Comparison of ENCODE assay signal across 22 cellular contexts in genomic region chr7:2665359-2665791, GRCh38. TPM values are rescaled to one million over a fixed set of nuclear protein-coding genes. Genes with fewer than 3 reads are reported as not detected.
DNase-seq lines count a peak whose midpoint lies in the region; ATAC-seq, FAIRE-seq and TF ChIP-seq lines count a peak whose summit lies in the region.
"Had no signal": no experiment of that assay in that cellular context is flagged by ENCODE, and none has a peak within 500 bp of the region (broad histone marks: within the 10 kb centered on the region; RNA-seq: fewer than 3 reads in every experiment).

No MANE protein-coding gene starts in this region.

- H3K9me3 ChIP-seq in ES-I3 (ENCODE audit: control insufficient read depth, insufficient read depth, low read length) (no peaks in the 10 kb centered on the region), RWPE2 (ENCODE audit: severe bottlenecking) (no peaks in the 10 kb centered on the region), HepG2 (ENCODE audit: low read length) (no peaks in the 10 kb centered on the region)
- H3K9me3 ChIP-seq: ovary had no signal

- intact Hi-C loops in HepG2 (cut with micrococcal nuclease; ENCODE audit: unreplicated experiment): loop anchor here (5.0 kb wide), 1 partner anchor 98 kb away; no protein-coding TSS in a partner anchor

- no peak for TF ChIP-seq RAD21 in HepG2 (CRISPR knock-in tag; IDR thresholded peaks at IDR 0.05)

- no peak for TF ChIP-seq CTCF in RWPE2 (IDR thresholded peaks at IDR 0.05; ENCODE audit: poor library complexity, severe bottlenecking)
- TF ChIP-seq CTCF in HepG2 (CRISPR knock-in tag; IDR thresholded peaks at IDR 0.05): no peak

- H2AFZ ChIP-seq in HepG2 (ENCODE audit: low read length): no peak overlapping the region

- H3K79me2 ChIP-seq in HepG2 (ENCODE audit: insufficient read depth, low read length): no peaks in the 10 kb centered on the region

- ATAC-seq in RWPE2 (ENCODE audit: low read depth): no peak
- ATAC-seq in HepG2: no peak
- no peak for ATAC-seq in GM21576 (IDR thresholded peaks at IDR 0.05; ENCODE audit: unreplicated experiment)
- ATAC-seq: naive thymus-derived CD8-positive, alpha-beta T cell; sciatic nerve had no signal

- WGBS in HepG2 (ENCODE audit: low lambda C conversion rate): 60% methylated on average over 26 of the region's 33 CpGs

- CTCF ChIA-PET in HepG2 (lab: Yijun Ruan, JAX; ENCODE audit: low intra/inter-chr PET ratio, low total read pairs): no interaction called here

- H3K4me3 ChIP-seq in RWPE2 (ENCODE audit: severe bottlenecking) (peak overlapping the region; percentile 9), HepG2 (replicated peaks in 1 of 3; ENCODE audit: insufficient read depth in 1 of 3, low read depth in 2 of 3, low read length in 3 of 3) (no peak overlapping the region)
- H3K4me3 ChIP-seq: ovary had no signal

- H3K27ac ChIP-seq in RWPE2 (ENCODE audit: poor library complexity, severe bottlenecking): no peak overlapping the region
- no peak overlapping the region for H3K27ac ChIP-seq in HepG2 (ENCODE audit: extremely low read length, insufficient read depth, low read length)
- H3K27ac ChIP-seq: ovary had no signal

- in situ Hi-C loops in HepG2 (cut with HindIII; ENCODE audit: extremely low pct_ligation_motif_present, low pct_unique_long_range_greater_than_20kb): loop anchor here (5.0 kb wide), 2 partner anchors 42 to 98 kb away; no protein-coding TSS in a partner anchor

- no peak for TF ChIP-seq POLR2A in HepG2 (IDR thresholded peaks at IDR 0.05; ENCODE audit: insufficient read depth in 1 of 2, low read depth in 2 of 2, low read length in 2 of 2)

- no peak for TF ChIP-seq EP300 in HepG2 (IDR thresholded peaks at IDR 0.05; ENCODE audit: low read depth in 2 of 2, low read length in 2 of 2)
- TF ChIP-seq EP300 in HepG2 (CRISPR knock-in tag; IDR thresholded peaks at IDR 0.05; ENCODE audit: borderline replicate concordance): no peak

- H3K27me3 ChIP-seq in RWPE2 (ENCODE audit: insufficient read depth, poor library complexity, severe bottlenecking): no peaks in the 10 kb centered on the region
- peaks cover 3 to 21% of the 10 kb centered on the region in 2 experiments; a peak in 4 of 5 replicates for H3K27me3 ChIP-seq in HepG2 (ENCODE audit: control insufficient read depth in 1 of 2, insufficient read depth in 2 of 2, low read length in 2 of 2)
- H3K27me3 ChIP-seq: ovary had no signal

- POLR2A ChIA-PET in HepG2 (lab: Yijun Ruan, JAX): no interaction called here

- H3K9ac ChIP-seq in ES-I3 (ENCODE audit: low read depth, low read length) (peak overlapping the region; percentile 38; the same call in 1 of the 2 replicates), HepG2 (ENCODE audit: insufficient read depth, low read depth, low read length) (no peak overlapping the region)

- no peaks in the 10 kb centered on the region for H4K20me1 ChIP-seq in HepG2 (ENCODE audit: insufficient read depth, low read length)

- FAIRE-seq in HepG2 (lab: Jason Lieb, UNC): no peak
- FAIRE-seq: D721Med, TTC549 had no signal

- H3K36me3 ChIP-seq in ES-I3 (ENCODE audit: insufficient read depth, low read length) (no peaks in the 10 kb centered on the region), RWPE2 (ENCODE audit: low read depth) (no peaks in the 10 kb centered on the region), HepG2 (replicated peaks in 1 of 2; ENCODE audit: control insufficient read depth in 1 of 2, insufficient read depth in 2 of 2, low read length in 2 of 2) (peaks cover 0 to 5% of the 10 kb centered on the region in 2 experiments; a peak in 2 of 5 replicates)
- H3K36me3 ChIP-seq: ovary had no signal

- no peak overlapping the region for H3K4me2 ChIP-seq in HepG2 (ENCODE audit: low read depth, low read length)

- peaks cover 4% of the 10 kb centered on the region; the same call in 1 of the 2 replicates for H3K4me1 ChIP-seq in ES-I3 (ENCODE audit: insufficient read depth, low read length)
- no peaks in the 10 kb centered on the region for H3K4me1 ChIP-seq in RWPE2 (ENCODE audit: insufficient read depth, poor library complexity, severe bottlenecking)
- peaks cover 48% of the 10 kb centered on the region for H3K4me1 ChIP-seq in HepG2 (ENCODE audit: insufficient read depth, low read length)

- DNase-seq in NCI-H82 (lab: John Stamatoyannopoulos, UW) (peak; percentile 43), NCI-H82 treated with DMSO at 0.1 percent for 48 hours (lab: John Stamatoyannopoulos, UW; ENCODE audit: unreplicated experiment) (no peak), RWPE2 (ENCODE audit: low spot score) (no peak), HepG2 (ENCODE audit: low spot score) (no peak), LoVo (ENCODE audit: low spot score) (no peak), pons (ENCODE audit: low spot score) (no peak)
- DNase-seq: ACHN; activated CD4-positive, alpha-beta T cell treated with anti-CD3 and anti-CD28 coated beads for 1 hour; activated naive CD4-positive, alpha-beta T cell treated with anti-CD3 and anti-CD28 coated beads, Interleukin-2, amount 50 U/mL, for 16 hours; C1 segment of cervical spinal cord; KG1; MV-4-11; NCI-H2029; NCI-H524; Right ventricle myocardium superior had no signal

- BruUV-seq in HepG2 (replicated peaks; lab: Mats Ljungman, UMichigan): no TSS peak

TF ChIP-seq in HepG2, 621 proteins besides CTCF, POLR2A, EP300 and RAD21 (continues in another document):
- peak; percentile 86 for TF ChIP-seq AGO1 (IDR thresholded peaks at IDR 0.05; ENCODE audit: low read depth, low read length, poor library complexity, severe bottlenecking)

RNA-seq across cellular contexts. Expression of gene AMZ1, which starts 22.6 kb away (rescaled TPM):
- total RNA-seq in HepG2 (2016; rRNA removed; fragmentation: Illumina TruSeq; extraction: Trizol): not detected in 2 replicates
- total RNA-seq in HepG2 (2016; cell fraction: cytosol; rRNA removed; fragmentation: Illumina TruSeq; extraction: Trizol; ENCODE audit: low read depth): not detected in 2 replicates
- total RNA-seq in HepG2 (2016; cell fraction: insoluble cytoplasmic fraction; rRNA removed; fragmentation: Illumina TruSeq; extraction: Trizol): not detected in 2 replicates
- total RNA-seq in HepG2 (2016; cell fraction: membrane; rRNA removed; fragmentation: Illumina TruSeq; extraction: Trizol): not detected in 2 replicates
- total RNA-seq in HepG2 (2016; cell fraction: nucleus; rRNA removed; fragmentation: Illumina TruSeq; extraction: Trizol): not detected in 2 replicates
- 0.03 TPM in 1 of 2 replicates, not detected in the other for polyA plus RNA-seq in HepG2 (2011; rRNA removed)
- 0.01 and 0.04 TPM in 2 replicates for polyA plus RNA-seq in HepG2 (2011; cell fraction: cytosol; rRNA removed)
- 0.18 and 0.26 TPM in 2 replicates for polyA plus RNA-seq in HepG2 (2011; cell fraction: nucleus; rRNA removed)
- polyA plus RNA-seq in HepG2 (2012): 0.05 and 0.07 TPM in 2 replicates
- polyA plus RNA-seq in HepG2 (2016; cell fraction: cytosol; fragmentation: Illumina TruSeq; extraction: Trizol; ENCODE audit: low read depth): not detected in 2 replicates
- not detected in 2 replicates for polyA plus RNA-seq in HepG2 (2016; cell fraction: insoluble cytoplasmic fraction; fragmentation: Illumina TruSeq; extraction: Trizol; ENCODE audit: low read depth)
- polyA plus RNA-seq in HepG2 (2016; cell fraction: membrane; fragmentation: Illumina TruSeq; extraction: Trizol; ENCODE audit: low read depth): not detected in 2 replicates
- not detected in 2 replicates for polyA plus RNA-seq in HepG2 (2016; cell fraction: nucleus; fragmentation: Illumina TruSeq; extraction: Trizol; ENCODE audit: insufficient read depth, low read depth)
- polyA minus RNA-seq in HepG2 (2011; rRNA and poly(A)+ RNA removed; ENCODE audit: low replicate concordance): 0.30 and 0.84 TPM in 2 replicates
- polyA minus RNA-seq in HepG2 (2011; cell fraction: cytosol; rRNA and poly(A)+ RNA removed): not detected in 2 replicates
- polyA minus RNA-seq in HepG2 (2011; cell fraction: nucleus; rRNA and poly(A)+ RNA removed): 0.13 TPM in 1 of 2 replicates, not detected in the other
- polyA plus RNA-seq: naive thymus-derived CD8-positive, alpha-beta T cell had no signal

RNA-seq across cellular contexts. Expression of gene TTYH3, which starts 33.6 kb away (rescaled TPM):
- 21.5 and 26.3 TPM in 2 replicates for total RNA-seq in HepG2 (2016; rRNA removed; fragmentation: Illumina TruSeq; extraction: Trizol)
- total RNA-seq in HepG2 (2016; cell fraction: cytosol; rRNA removed; fragmentation: Illumina TruSeq; extraction: Trizol; ENCODE audit: low read depth): 11.5 and 11.7 TPM in 2 replicates
- total RNA-seq in HepG2 (2016; cell fraction: insoluble cytoplasmic fraction; rRNA removed; fragmentation: Illumina TruSeq; extraction: Trizol): 19.4 and 28.8 TPM in 2 replicates
- 34.4 and 35.6 TPM in 2 replicates for total RNA-seq in HepG2 (2016; cell fraction: membrane; rRNA removed; fragmentation: Illumina TruSeq; extraction: Trizol)
- 37.1 and 45.0 TPM in 2 replicates for total RNA-seq in HepG2 (2016; cell fraction: nucleus; rRNA removed; fragmentation: Illumina TruSeq; extraction: Trizol)
- 50.0 and 80.3 TPM in 2 replicates for polyA plus RNA-seq in HepG2 (2011; rRNA removed)
- polyA plus RNA-seq in HepG2 (2011; cell fraction: cytosol; rRNA removed): 48.3 and 72.3 TPM in 2 replicates
- polyA plus RNA-seq in HepG2 (2011; cell fraction: nucleus; rRNA removed): 227 and 315 TPM in 2 replicates
- polyA plus RNA-seq in HepG2 (2012): 90.1 and 104 TPM in 2 replicates
- 11.1 and 11.5 TPM in 2 replicates for polyA plus RNA-seq in HepG2 (2016; cell fraction: cytosol; fragmentation: Illumina TruSeq; extraction: Trizol; ENCODE audit: low read depth)
- polyA plus RNA-seq in HepG2 (2016; cell fraction: insoluble cytoplasmic fraction; fragmentation: Illumina TruSeq; extraction: Trizol; ENCODE audit: low read depth): 52.7 and 63.6 TPM in 2 replicates
- polyA plus RNA-seq in HepG2 (2016; cell fraction: membrane; fragmentation: Illumina TruSeq; extraction: Trizol; ENCODE audit: low read depth): 49.3 and 52.2 TPM in 2 replicates
- polyA plus RNA-seq in HepG2 (2016; cell fraction: nucleus; fragmentation: Illumina TruSeq; extraction: Trizol; ENCODE audit: insufficient read depth, low read depth): 138 and 141 TPM in 2 replicates
- 4.5 and 192 TPM in 2 replicates for polyA minus RNA-seq in HepG2 (2011; rRNA and poly(A)+ RNA removed; ENCODE audit: low replicate concordance)
- polyA minus RNA-seq in HepG2 (2011; cell fraction: cytosol; rRNA and poly(A)+ RNA removed): 91.4 and 94.8 TPM in 2 replicates
- polyA minus RNA-seq in HepG2 (2011; cell fraction: nucleus; rRNA and poly(A)+ RNA removed): 41.0 and 47.5 TPM in 2 replicates
